Comparison of ENCODE assay signal across 9 cellular contexts in the genomic region with DNA sequence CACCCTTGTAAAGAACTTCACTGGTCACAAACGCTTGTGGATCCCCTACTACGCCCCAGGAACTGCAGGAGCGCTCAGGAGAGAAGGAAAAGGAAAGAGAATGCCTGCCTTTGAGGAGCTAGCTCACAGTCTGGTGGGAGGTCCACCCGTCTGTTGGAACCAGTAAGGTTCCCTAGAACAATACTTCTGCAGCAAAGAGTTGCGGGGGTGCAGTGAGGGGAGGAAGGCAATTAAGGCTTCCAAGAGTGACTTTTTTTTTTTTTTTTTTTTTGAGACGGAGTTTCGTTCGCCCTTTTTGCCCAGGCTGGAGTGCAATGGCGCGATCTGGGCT.
DNase-seq lines count a peak whose midpoint lies in the region; ATAC-seq and TF ChIP-seq lines count a peak whose summit lies in the region.
"Had no signal": no experiment of that assay in that cellular context is flagged by ENCODE, and none has a peak within 500 bp of the region (broad histone marks: within the 10 kb centered on the region; RNA-seq: fewer than 3 reads in every experiment).

No MANE protein-coding gene starts in this region.

- H3K9ac ChIP-seq in HUES6 (ENCODE audit: low read length) (peak overlapping the region; percentile 90), mucosa of rectum (ENCODE audit: low read depth in 1 of 2, low read length in 2 of 2) (peak overlapping the region; percentile 68 to 84)
- H3K9ac ChIP-seq: KMS-11 had no signal

- H3K4me3 ChIP-seq in HUES6 (ENCODE audit: low read depth, low read length) (peak overlapping the region; percentile 97), coronary artery (peak overlapping the region; percentile 81), mucosa of rectum (ENCODE audit: low read length in 2 of 2) (peak overlapping the region; percentile 64 to 82)

- POLR2A ChIA-PET in GM10248 (lab: Yijun Ruan, JAX) = no interaction called here

- peak; percentile 27 for ATAC-seq in GM19463 (IDR thresholded peaks at IDR 0.05; ENCODE audit: unreplicated experiment)

- H3K9me3 ChIP-seq in HUES6 (ENCODE audit: control insufficient read depth, insufficient read depth, low read depth, low read length) (no peaks in the 10 kb centered on the region), mucosa of rectum (ENCODE audit: control insufficient read depth in 2 of 2, low read length in 2 of 2) (no peaks in the 10 kb centered on the region)

- CTCF ChIA-PET in GM10248 (lab: Yijun Ruan, JAX) = interaction anchor here (1.1 to 2.3 kb wide), 2 partner anchors 9 to 16 kb away, joined by 3 to 7 read pairs; no protein-coding TSS in a partner anchor

- H3K36me3 ChIP-seq in HUES6 (ENCODE audit: control insufficient read depth, insufficient read depth, low read length) = peaks cover 8% of the 10 kb centered on the region
- no peaks in the 10 kb centered on the region for H3K36me3 ChIP-seq in mucosa of rectum (ENCODE audit: control insufficient read depth in 2 of 2, insufficient read depth in 2 of 2, low read length in 2 of 2)

- H3K27ac ChIP-seq in C4-2B (peak overlapping the region; percentile 98), HUES6 (ENCODE audit: low read depth, low read length) (peak overlapping the region; percentile 70), coronary artery (peak overlapping the region; percentile 69 to 90), mucosa of rectum (ENCODE audit: low read depth in 2 of 2, low read length in 2 of 2) (peak overlapping the region; percentile 72 to 74)
- H3K27ac ChIP-seq: KMS-11 had no signal

- peaks cover 9% of the 10 kb centered on the region for H3K4me1 ChIP-seq in HUES6 (ENCODE audit: control insufficient read depth, insufficient read depth, low read length)
- H3K4me1 ChIP-seq in mucosa of rectum (ENCODE audit: control insufficient read depth in 2 of 2, insufficient read depth in 2 of 2, low read length in 2 of 2) = no peaks in the 10 kb centered on the region

- H3K27me3 ChIP-seq in HUES6 (ENCODE audit: control insufficient read depth, insufficient read depth, low read length) (no peaks in the 10 kb centered on the region), mucosa of rectum (ENCODE audit: control insufficient read depth in 2 of 2, insufficient read depth in 2 of 2, low read length in 2 of 2) (peaks cover 7 to 17% of the 10 kb centered on the region in 2 donors)

- no peak for DNase-seq in coronary artery (ENCODE audit: low spot score)
- DNase-seq in GM10248 (ENCODE audit: extremely low spot score) = no peak
- DNase-seq in activated CD4-positive, alpha-beta T cell treated with anti-CD3 and anti-CD28 coated beads for 48 hours = no peak
- no peak for DNase-seq in activated CD8-positive, alpha-beta memory T cell treated with anti-CD3 and anti-CD28 coated beads, Interleukin-2, amount 50 U/mL, for 4 hours

- TF ChIP-seq CTCF in C4-2B (conservative IDR thresholded peaks at IDR 0.05) (no peak), coronary artery (IDR thresholded peaks at IDR 0.05) (no peak), GM10248 (IDR thresholded peaks at IDR 0.05; ENCODE audit: control extremely low read depth, extremely low read depth, low read depth, missing control alignments) (no peak)
